Comparison of ENCODE assay signal across 19 cellular contexts in genomic region chr11:76916712-76917111, GRCh38.
"Had no signal": no experiment of that assay in that cellular context is flagged by ENCODE, and none has a peak within 500 bp of the region (broad histone marks: within the 10 kb centered on the region; RNA-seq: fewer than 3 reads in every experiment).

No MANE protein-coding gene starts in this region.

- H3K27me3 ChIP-seq: dorsolateral prefrontal cortex, heart right ventricle, left lung, sigmoid colon, stomach, transverse colon had no signal

- H3K9me3 ChIP-seq: heart right ventricle, left lung, lower lobe of right lung, sigmoid colon, stomach, thoracic aorta, transverse colon had no signal

- ATAC-seq: esophagus mucosa, heart right ventricle, left lung, lower lobe of right lung had no signal

- H3K36me3 ChIP-seq: heart right ventricle, left lung, lower lobe of right lung, sigmoid colon, stomach, thoracic aorta, transverse colon had no signal

- H3K4me3 Mint-ChIP-seq: naive B cell, nephron had no signal

- H3K4me3 ChIP-seq: coronary artery, dorsolateral prefrontal cortex, heart right ventricle, left lung, lower lobe of right lung, sigmoid colon, skin epidermis, stomach, thoracic aorta, transverse colon had no signal

- DNase-seq: dorsolateral prefrontal cortex; effector CD8-positive, alpha-beta T cell; heart right ventricle; islet precursor cell; left lung; lower lobe of right lung; mesenchymal stem cell; naive B cell; posterior cingulate gyrus; sigmoid colon; stimulated activated naive CD4-positive, alpha-beta T cell; stomach; substantia nigra; transverse colon had no signal

- H3K27me3 Mint-ChIP-seq: naive B cell had no signal

- H3K27ac Mint-ChIP-seq: nephron had no signal

- H3K27ac ChIP-seq: coronary artery, heart right ventricle, left lung, lower lobe of right lung, sigmoid colon, skin epidermis, stomach, thoracic aorta, transverse colon had no signal

- H3K9me3 Mint-ChIP-seq: naive B cell, nephron had no signal

- H3K36me3 Mint-ChIP-seq: naive B cell had no signal
